In the genomic region with DNA sequence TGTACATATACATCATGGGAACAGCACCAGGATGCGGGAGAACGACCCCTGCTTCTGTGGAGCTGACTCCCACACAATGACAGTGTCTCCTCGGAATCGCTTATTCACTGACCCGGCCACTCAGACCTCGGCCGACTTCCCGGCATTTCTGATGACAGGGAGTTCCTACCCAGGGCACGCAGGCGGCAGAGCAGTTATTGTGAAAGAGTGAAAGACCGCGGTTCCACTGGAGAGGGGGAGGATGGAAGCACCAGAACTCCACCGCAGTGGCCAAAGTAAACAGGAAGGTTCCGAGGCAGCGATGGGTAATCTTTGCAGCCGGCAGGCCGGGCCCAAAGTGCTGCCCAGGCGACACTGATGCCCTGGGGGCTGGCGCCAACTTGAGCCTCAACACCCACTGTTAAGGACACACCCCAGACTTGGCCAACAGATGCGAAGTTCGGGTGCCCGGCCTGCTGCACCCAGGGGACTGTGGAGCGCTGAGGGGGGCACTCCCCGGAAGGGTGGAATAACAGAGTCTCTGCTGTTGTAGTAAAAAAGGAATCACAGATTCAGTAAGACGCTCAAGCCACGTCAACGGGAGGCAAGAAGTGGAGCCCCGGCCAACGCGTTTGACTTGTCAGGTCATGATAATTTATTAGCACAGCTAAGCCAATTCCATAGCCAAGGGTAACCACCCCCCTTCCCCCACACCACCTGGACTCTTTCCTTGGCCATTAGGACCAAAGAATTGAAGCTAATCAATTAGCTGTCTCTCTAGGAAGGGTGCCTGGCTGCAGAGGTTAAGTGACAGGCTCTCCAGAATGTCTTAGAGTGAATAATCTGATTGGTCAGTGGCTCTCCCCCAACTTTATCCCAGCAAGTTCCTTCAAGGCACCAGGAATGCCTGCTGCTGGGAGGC, we compare ENCODE assay signal across 8 cellular contexts. TPM values are rescaled to one million over a fixed set of nuclear protein-coding genes. Genes with fewer than 3 reads are reported as not detected.
A peak's percentile ranks its signal among the peaks of the same experiment; 100 is the strongest.
DNase-seq lines count a peak whose midpoint lies in the region; ATAC-seq, FAIRE-seq and TF ChIP-seq lines count a peak whose summit lies in the region.

No MANE protein-coding gene starts in this region.

- DNase-seq in IMR-90 (peak; percentile 88), heart right ventricle (peak; percentile 78 to 80), posterior vena cava (ENCODE audit: low spot score) (peak; percentile 97), RKO (ENCODE audit: low spot score) (no peak), small intestine (no peak)
- DNase-seq in stimulated activated CD4-positive, alpha-beta T cell treated with anti-CD3 and anti-CD28 coated beads, Interleukin-4, amount 100 ng/mL, for 4 hours = no peak
- no peak for DNase-seq in activated CD4-positive, CD25-positive, alpha-beta regulatory T cell (lab: John Stamatoyannopoulos, UW)

- TF ChIP-seq CTCF in IMR-90 (conservative IDR thresholded peaks at IDR 0.05; ENCODE audit: low read depth, low read length) = no peak
- no peak for TF ChIP-seq CTCF in heart right ventricle (IDR thresholded peaks at IDR 0.05)

- peak overlapping the region; percentile 61 for H2BK20ac ChIP-seq in IMR-90 (ENCODE audit: low read depth, low read length)

- FAIRE-seq in small intestine (lab: Jason Lieb, UNC) = no peak

- H4K20me1 ChIP-seq in IMR-90 (ENCODE audit: insufficient read depth, low read length) = peaks cover 89% of the 10 kb centered on the region

- POLR2A ChIA-PET in IMR-90 (lab: Charles Lee; ENCODE audit: unreplicated experiment) = interaction anchor here (0.6 kb wide), 1 partner anchor 97 kb away, joined by 3 read pairs; no protein-coding TSS in a partner anchor

- H2BK5ac ChIP-seq in IMR-90 (ENCODE audit: low read depth, low read length, poor library complexity, severe bottlenecking) = peak overlapping the region; percentile 92

- peak overlapping the region; percentile 75 for H3K56ac ChIP-seq in IMR-90 (ENCODE audit: extremely low read depth, insufficient read depth, low read length)

- no peak for TF ChIP-seq RAD21 in IMR-90 (IDR thresholded peaks at IDR 0.05; ENCODE audit: low read length)

- H2AK9ac ChIP-seq in IMR-90 (replicated peaks; ENCODE audit: low read depth, low read length, poor library complexity) = peak overlapping the region; percentile 68

- H3K36me3 ChIP-seq in IMR-90 (ENCODE audit: control insufficient read depth, insufficient read depth, low read length) (peaks cover 18% of the 10 kb centered on the region), heart right ventricle (peaks cover 0 to 29% (median 15%) of the 10 kb centered on the region in 9 donors), small intestine (ENCODE audit: control insufficient read depth in 2 of 2, insufficient read depth in 2 of 2, low read length in 2 of 2) (peaks cover 0 to 2% of the 10 kb centered on the region in 2 donors)

- peak overlapping the region; percentile 52 for H2AFZ ChIP-seq in IMR-90 (replicated peaks; ENCODE audit: low read length, poor library complexity)

- H4K5ac ChIP-seq in IMR-90 (ENCODE audit: low read depth, low read length) = peak overlapping the region; percentile 10

- H3K79me1 ChIP-seq in IMR-90 (ENCODE audit: low read depth in 1 of 2, low read length in 2 of 2) = peaks cover 42 to 96% of the 10 kb centered on the region in 2 experiments

- peak overlapping the region; percentile 96 for H3K4ac ChIP-seq in IMR-90 (ENCODE audit: low read depth, low read length)

- peak overlapping the region; percentile 95 for H2BK120ac ChIP-seq in IMR-90 (ENCODE audit: low read depth, low read length)

- H3K14ac ChIP-seq in IMR-90 (replicated peaks; ENCODE audit: low read depth, low read length) = peak overlapping the region; percentile 28

- peak overlapping the region; percentile 80; the same call in 2 of the 3 replicates for H2BK15ac ChIP-seq in IMR-90 (ENCODE audit: low read depth, low read length)

- peak; percentile 50; the same call in 1 of the 2 replicates for TF ChIP-seq POLR2A in IMR-90 (IDR thresholded peaks at IDR 0.05; ENCODE audit: low read depth, low read length)

- H3K9ac ChIP-seq in IMR-90 (ENCODE audit: low read depth, low read length) = peak overlapping the region; percentile 13

- peak; percentile 67 for ATAC-seq in IMR-90 (ENCODE audit: low read depth)
- ATAC-seq in heart right ventricle = peak; percentile 54 to 80 (median 75)

- peak overlapping the region; percentile 85 for H3K23ac ChIP-seq in IMR-90 (ENCODE audit: low read depth, low read length)

- 0% methylated on average over 3 of the region's 30 CpGs; no CpG with 5 or more reads in 1 of the 2 experiments for WGBS in IMR-90 (ENCODE audit: extremely low coverage in 2 of 2, insufficient read length in 1 of 2), 2 experiments
- WGBS in adipose tissue, 3 donors = 3 to 6% (median 6%) methylated on average over 30 of the region's 30 CpGs
- WGBS in heart right ventricle, 2 donors = 3 to 6% methylated on average over 30 of the region's 30 CpGs
- 52 to 81% (median 73%) methylated on average over 30 of the region's 30 CpGs for WGBS in small intestine, 3 donors

- dilution Hi-C loops in IMR-90 (cut with HindIII; ENCODE audit: low sequenced_read_pairs, unreplicated experiment) = no loop called here

- H3K9me3 ChIP-seq in IMR-90 (ENCODE audit: control insufficient read depth, insufficient read depth, low read length) = no peaks in the 10 kb centered on the region
- no peaks in the 10 kb centered on the region for H3K9me3 ChIP-seq in heart right ventricle
- no peaks in the 10 kb centered on the region for H3K9me3 ChIP-seq in small intestine (ENCODE audit: control insufficient read depth, low read depth)

- intact Hi-C loops in IMR-90 (cut with micrococcal nuclease) = loop anchor here (5.0 kb wide), 1 partner anchor 42 kb away; no protein-coding TSS in a partner anchor
- intact Hi-C loops in heart right ventricle (cut with DNase I) = loop anchor here in 5 of 10 donors (2.0 to 5.0 kb wide), 3 partner anchors 37 to 55 kb away; no protein-coding TSS in a partner anchor
- intact Hi-C loops in posterior vena cava (cut with DNase I) = no loop called here

- peak overlapping the region; percentile 88 for H3K27ac ChIP-seq in IMR-90 (ENCODE audit: insufficient read depth, low read length)
- peak overlapping the region; percentile 89 for H3K27ac ChIP-seq in adipose tissue (ENCODE audit: low read depth, low read length)
- H3K27ac ChIP-seq in heart right ventricle = peak overlapping the region; percentile 72 to 95 (median 88)
- peak overlapping the region in 1 of 2 donors; percentile 78 for H3K27ac ChIP-seq in small intestine (ENCODE audit: low read depth in 1 of 2, low read length in 1 of 2)

- H4K8ac ChIP-seq in IMR-90 (ENCODE audit: low read depth in 2 of 2, low read length in 2 of 2) = peak overlapping the region; percentile 53 to 57

- peak overlapping the region; percentile 68 for H3K4me2 ChIP-seq in IMR-90 (ENCODE audit: low read depth, low read length)

- H3K27me3 ChIP-seq in IMR-90 (ENCODE audit: control insufficient read depth, insufficient read depth, low read length) = no peaks in the 10 kb centered on the region
- no peaks in the 10 kb centered on the region for H3K27me3 ChIP-seq in heart right ventricle
- H3K27me3 ChIP-seq in small intestine (ENCODE audit: control insufficient read depth in 2 of 2, insufficient read depth in 2 of 2, low read length in 2 of 2) = no peaks in the 10 kb centered on the region

- peaks cover 57% of the 10 kb centered on the region for H3K9me1 ChIP-seq in IMR-90 (ENCODE audit: insufficient read depth, low read length)

- H4K91ac ChIP-seq in IMR-90 (ENCODE audit: insufficient read depth, low read depth, low read length) = peak overlapping the region; percentile 96

- H3K18ac ChIP-seq in IMR-90 (ENCODE audit: low read depth, low read length) = peak overlapping the region; percentile 20

- H2AK5ac ChIP-seq in IMR-90 (ENCODE audit: low read depth, low read length) = peak overlapping the region; percentile 99

- CTCF ChIA-PET in IMR-90 (lab: Yijun Ruan, JAX) = interaction anchor here (1.3 kb wide), 1 partner anchor 55 kb away, joined by 3 read pairs; no protein-coding TSS in a partner anchor

- BruUV-seq in IMR-90 (replicated peaks; lab: Mats Ljungman, UMichigan) = no TSS peak

- H3K4me3 ChIP-seq in IMR-90 (ENCODE audit: insufficient read depth, low read depth, low read length) (peak overlapping the region; percentile 12; the same call in 1 of the 2 replicates), heart right ventricle (peak overlapping the region in 6 of 10 donors; percentile 30 to 43 (median 34)), small intestine (ENCODE audit: low read depth in 1 of 2, low read length in 2 of 2) (no peak overlapping the region)

- in situ Hi-C loops in IMR-90 (cut with MboI; ENCODE audit: low sequenced_read_pairs) = loop anchor here (10.0 kb wide), 1 partner anchor 49 kb away; no protein-coding TSS in a partner anchor

- peaks cover 66% of the 10 kb centered on the region for H3K4me1 ChIP-seq in IMR-90 (ENCODE audit: control insufficient read depth, insufficient read depth, low read length)
- H3K4me1 ChIP-seq in heart right ventricle = peaks cover 42 to 89% (median 87%) of the 10 kb centered on the region in 9 donors
- H3K4me1 ChIP-seq in small intestine (ENCODE audit: control insufficient read depth in 2 of 2, insufficient read depth in 1 of 2, low read depth in 1 of 2, low read length in 1 of 2) = peaks cover 0 to 19% of the 10 kb centered on the region in 2 donors

TF ChIP-seq in IMR-90, 13 proteins besides CTCF, POLR2A, EP300 and RAD21 (continues in another document):
- TF ChIP-seq CEBPB (IDR thresholded peaks at IDR 0.05; ENCODE audit: low read depth, low read length) (peak; percentile 99), SMC3 (IDR thresholded peaks at IDR 0.05; ENCODE audit: low read depth, low read length) (peak; percentile 19; the same call in 1 of the 2 replicates), MAZ (IDR thresholded peaks at IDR 0.05; ENCODE audit: borderline replicate concordance, low read depth, low read length) (peak; percentile 54; the same call in 1 of the 2 replicates), NFE2L2 (IDR thresholded peaks at IDR 0.05; ENCODE audit: low read depth, low read length) (peak; percentile 64; the same call in 1 of the 2 replicates)

RNA-seq across cellular contexts. Expression of gene MLLT1, which starts 5.8 kb away (rescaled TPM):
- total RNA-seq in IMR-90 (2012; rRNA removed) = 1.3 and 1.7 TPM in 2 replicates
- polyA plus RNA-seq in IMR-90 (2012; rRNA removed) = 30.6 and 45.4 TPM in 2 replicates
- polyA plus RNA-seq in IMR-90 (2012; cell fraction: cytosol; rRNA removed) = 19.2 and 30.8 TPM in 2 replicates
- 39.7 and 78.9 TPM in 2 replicates for polyA plus RNA-seq in IMR-90 (2012; cell fraction: nucleus; rRNA removed; ENCODE audit: low replicate concordance)
- polyA plus RNA-seq in adipose tissue = 10 to 100 TPM; 19.3 to 41.7 (median 37.5) TPM
- total RNA-seq in heart right ventricle = 10 to 100 TPM; 27.6 to 48.3 (median 32.4) TPM
- 10 to 100 TPM; 21.4 to 28.7 TPM for polyA plus RNA-seq in heart right ventricle
- total RNA-seq in posterior vena cava = 10 to 100 TPM; 49.2 to 52.0 TPM
- polyA plus RNA-seq in small intestine = 10 to 100 TPM; 15.1 to 24.5 (median 19.2) TPM

RNA-seq across cellular contexts. Expression of gene ACER1, which starts 59.5 kb away (rescaled TPM):
- not detected in 2 replicates for total RNA-seq in IMR-90 (2012; rRNA removed)
- polyA plus RNA-seq in IMR-90 (2012; rRNA removed) = 0.11 TPM in 1 of 2 replicates, not detected in the other
- polyA plus RNA-seq in IMR-90 (2012; cell fraction: cytosol; rRNA removed) = 0.04 TPM in 1 of 2 replicates, not detected in the other
- polyA plus RNA-seq in IMR-90 (2012; cell fraction: nucleus; rRNA removed; ENCODE audit: low replicate concordance) = 0.08 TPM in 1 of 2 replicates, not detected in the other
- polyA plus RNA-seq in adipose tissue = under 1 TPM in 1 of 3 donors, not detected in 2; 0.04 TPM
- not detected for total RNA-seq in heart right ventricle
- not detected for polyA plus RNA-seq in heart right ventricle
- total RNA-seq in posterior vena cava = not detected
- under 1 TPM in 1 of 3 donors, not detected in 2; 0.06 TPM for polyA plus RNA-seq in small intestine

Comparison
In these comparisons a context has a peak if more than half of its experiments do, and no peak if none do; other contexts are left out.
1. DNase-seq: peak in IMR-90 (single experiment), heart right ventricle (2 of 2) and posterior vena cava (single experiment); none in RKO (single experiment), stimulated activated CD4-positive, alpha-beta T cell treated with anti-CD3 and anti-CD28 coated beads, Interleukin-4, amount 100 ng/mL, for 4 hours (0 of 2), activated CD4-positive, CD25-positive, alpha-beta regulatory T cell (0 of 4) and small intestine (single experiment).
2. H3K4me3 ChIP-seq: peak in IMR-90 (single experiment) and heart right ventricle (6 of 10); none in small intestine (0 of 2).